24 cellular contexts compared by ENCODE assay signal in the genomic region with DNA sequence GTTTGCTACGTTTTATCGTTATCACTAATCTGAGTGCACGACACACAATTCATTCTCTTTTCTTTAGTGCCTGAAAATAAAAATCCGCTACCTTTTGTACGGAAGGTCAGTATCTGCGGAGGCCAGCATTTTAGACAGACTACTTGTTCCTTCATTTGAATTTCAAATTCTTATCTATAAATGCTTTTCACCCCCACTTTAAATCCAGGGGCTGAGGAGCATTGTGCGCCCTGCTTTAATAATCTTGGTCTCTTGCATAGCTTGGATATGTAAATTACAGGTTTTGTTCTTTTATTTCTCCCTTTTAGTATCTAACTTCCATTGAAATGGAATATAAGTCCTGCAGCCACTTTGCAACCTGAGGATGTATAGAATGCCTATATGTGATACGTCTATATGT. TPM values are rescaled to one million over a fixed set of nuclear protein-coding genes. Genes with fewer than 3 reads are reported as not detected.
"Had no signal": no experiment of that assay in that cellular context is flagged by ENCODE, and none has a peak within 500 bp of the region (broad histone marks: within the 10 kb centered on the region; RNA-seq: fewer than 3 reads in every experiment).

No MANE protein-coding gene starts in this region.

- DNase-seq: activated CD4-positive, alpha-beta memory T cell treated with anti-CD3 and anti-CD28 coated beads for 36 hours; activated CD4-positive, alpha-beta T cell treated with anti-CD3 and anti-CD28 coated beads, Interleukin-2, amount 10 ng/mL, durations not matched to agents 24 days and 14 days; activated CD4-positive, CD25-positive, alpha-beta regulatory T cell treated with anti-CD3 and anti-CD28 coated beads, Interleukin-2, amount 50 U/mL, for 72 hours; activated CD8-positive, alpha-beta memory T cell treated with anti-CD3 and anti-CD28 coated beads, Interleukin-2, amount 50 U/mL, for 4 hours; activated gamma-delta T cell; activated naive CD4-positive, alpha-beta T cell treated with anti-CD3 and anti-CD28 coated beads, Interleukin-2, amount 50 U/mL, for 16 hours; activated T-cell treated with anti-CD3 and anti-CD28 coated beads, Interleukin-2, amount 50 U/mL, for 1 hour; amygdala; central memory CD4-positive, alpha-beta T cell; esophagus squamous epithelium; foreskin melanocyte; midbrain; naive thymus-derived CD4-positive, alpha-beta T cell; pancreas; psoas muscle; stimulated activated CD4-positive, alpha-beta T cell treated with anti-CD3 and anti-CD28 coated beads, Interleukin-15, amount 100 ng/mL, for 24 hours; stimulated activated CD4-positive, alpha-beta T cell treated with anti-CD3 and anti-CD28 coated beads, Interleukin-2, amount 100 ng/mL, for 24 hours; stimulated activated naive CD4-positive, alpha-beta T cell; T-helper 2 cell; tibial artery; upper lobe of right lung had no signal

- FAIRE-seq: islet of Langerhans, pancreas had no signal

- H3K36me3 ChIP-seq: esophagus squamous epithelium, neutrophil, pancreas, suprapubic skin, tibial artery, upper lobe of right lung had no signal

- H3K27me3 ChIP-seq: esophagus squamous epithelium, suprapubic skin, tibial artery, upper lobe of right lung had no signal

- H3K4me3 ChIP-seq: esophagus squamous epithelium, pancreas, psoas muscle, suprapubic skin, tibial artery, upper lobe of right lung had no signal

- H3K9me3 ChIP-seq: esophagus squamous epithelium, neutrophil, pancreas, psoas muscle, suprapubic skin, tibial artery, upper lobe of right lung had no signal

- ATAC-seq: naive thymus-derived CD4-positive, alpha-beta T cell; pancreas; psoas muscle; upper lobe of right lung had no signal

- H3K27ac ChIP-seq: esophagus squamous epithelium, neutrophil, pancreas, suprapubic skin, upper lobe of right lung had no signal

RNA-seq across cellular contexts. Expression of gene NRP1, which starts 44.7 kb away (rescaled TPM):
- polyA plus RNA-seq: naive thymus-derived CD4-positive, alpha-beta T cell had no signal
